ENCODE assay signal across 1 cellular context in the genomic region with DNA sequence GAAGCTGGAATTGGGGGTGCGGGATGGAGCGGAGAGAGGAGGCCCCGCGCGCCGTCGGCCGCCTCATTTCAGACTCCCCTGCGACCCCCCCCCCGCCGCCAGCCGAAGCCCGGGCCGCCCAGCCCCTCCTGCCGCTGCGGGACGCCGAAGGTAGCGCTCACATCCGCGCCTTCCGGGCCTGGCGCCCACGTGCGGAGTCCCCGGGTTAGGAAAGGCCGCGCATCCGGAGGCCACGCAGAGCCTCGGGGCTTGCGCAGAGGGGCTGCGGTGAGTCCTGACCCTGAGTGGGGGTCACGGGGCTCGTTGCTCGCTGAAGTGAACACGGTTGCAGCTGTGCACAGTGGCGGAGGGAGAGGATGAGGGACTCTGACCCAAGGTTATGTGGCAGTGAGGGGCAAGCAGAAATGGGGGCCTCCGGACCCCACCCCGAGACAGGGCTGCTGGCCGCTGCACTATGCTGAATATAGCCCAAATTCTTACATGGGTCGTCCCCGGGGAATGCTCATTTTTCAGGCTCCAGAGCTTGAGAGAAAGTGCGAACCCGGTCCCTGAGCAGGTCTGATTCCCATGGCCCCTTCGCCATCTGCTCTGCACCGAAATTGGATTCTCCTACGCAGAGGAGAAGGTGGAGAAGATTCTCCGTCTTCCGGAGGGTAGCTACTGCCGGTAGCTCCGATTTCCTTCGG.
TF ChIP-seq lines count a peak whose summit lies in the region.

No MANE protein-coding gene starts in this region.

TF ChIP-seq in K562, 482 proteins besides CTCF, POLR2A, EP300 and RAD21 (continued from another document and continues in another):
- TF ChIP-seq PATZ1 (CRISPR knock-in tag; IDR thresholded peaks at IDR 0.05; ENCODE audit: borderline replicate concordance) (no peak), ZNF699 (CRISPR knock-in tag; IDR thresholded peaks at IDR 0.05; ENCODE audit: insufficient replicate concordance) (no peak), FOXP4 (CRISPR knock-in tag; IDR thresholded peaks at IDR 0.05; ENCODE audit: borderline replicate concordance) (no peak), ZNF274 (IDR thresholded peaks at IDR 0.05; ENCODE audit: borderline replicate concordance, low read depth, low read length) (no peak), PHTF2 (CRISPR knock-in tag; IDR thresholded peaks at IDR 0.05) (no peak), KLF10 (CRISPR knock-in tag; IDR thresholded peaks at IDR 0.05) (no peak), BHLHE40 (IDR thresholded peaks at IDR 0.05; ENCODE audit: low read length) (peak; percentile 64), ARID3B (CRISPR knock-in tag; IDR thresholded peaks at IDR 0.05; ENCODE audit: borderline replicate concordance) (0 out of 2 replicates have a peak, but pooled peaks have one; percentile 61), GATA2 (CRISPR knock-in tag; IDR thresholded peaks at IDR 0.05) (no peak), MECOM (CRISPR knock-in tag; IDR thresholded peaks at IDR 0.05) (0 out of 2 replicates have a peak, but pooled peaks have one; percentile 22), ATF1 (CRISPR knock-in tag; IDR thresholded peaks at IDR 0.05) (no peak), ATF1 (tag; IDR thresholded peaks at IDR 0.05) (no peak), CC2D1A (IDR thresholded peaks at IDR 0.05) (no peak), ZNF431 (CRISPR knock-in tag; IDR thresholded peaks at IDR 0.05) (peak; percentile 68), ARID2 (IDR thresholded peaks at IDR 0.05) (no peak; the same call in 1 of the 2 replicates), GTF2E2 (tag; IDR thresholded peaks at IDR 0.05) (no peak), ZNF57 (CRISPR knock-in tag; IDR thresholded peaks at IDR 0.05) (no peak), MNT (conservative IDR thresholded peaks at IDR 0.05) (peak; percentile 81 to 93), TEAD4 (IDR thresholded peaks at IDR 0.05; ENCODE audit: low read length) (no peak), TEAD4 (CRISPR knock-in tag; IDR thresholded peaks at IDR 0.05; ENCODE audit: borderline replicate concordance) (peak; percentile 64; the same call in 1 of the 2 replicates), ZNF175 (CRISPR knock-in tag; IDR thresholded peaks at IDR 0.05; ENCODE audit: low read depth) (no peak), ZNF644 (tag; IDR thresholded peaks at IDR 0.05; ENCODE audit: low read depth) (no peak), ELF4 (CRISPR knock-in tag; IDR thresholded peaks at IDR 0.05) (0 out of 2 replicates have a peak, but pooled peaks have one; percentile 49), BCOR (IDR thresholded peaks at IDR 0.05) (no peak), SUPT5H (IDR thresholded peaks at IDR 0.05) (no peak), ZBTB11 (CRISPR knock-in tag; IDR thresholded peaks at IDR 0.05) (peak in 1 of 3 experiments; percentile 69; a peak in 2 of 6 replicates), ZNF408 (CRISPR knock-in tag; IDR thresholded peaks at IDR 0.05; ENCODE audit: low read depth) (no peak)
- TF ChIP-seq, protein P1, sequence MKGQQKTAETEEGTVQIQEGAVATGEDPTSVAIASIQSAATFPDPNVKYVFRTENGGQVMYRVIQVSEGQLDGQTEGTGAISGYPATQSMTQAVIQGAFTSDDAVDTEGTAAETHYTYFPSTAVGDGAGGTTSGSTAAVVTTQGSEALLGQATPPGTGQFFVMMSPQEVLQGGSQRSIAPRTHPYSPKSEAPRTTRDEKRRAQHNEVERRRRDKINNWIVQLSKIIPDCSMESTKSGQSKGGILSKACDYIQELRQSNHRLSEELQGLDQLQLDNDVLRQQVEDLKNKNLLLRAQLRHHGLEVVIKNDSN (CRISPR knock-in tag; IDR thresholded peaks at IDR 0.05): peak; percentile 80
- TF ChIP-seq, protein P2, sequence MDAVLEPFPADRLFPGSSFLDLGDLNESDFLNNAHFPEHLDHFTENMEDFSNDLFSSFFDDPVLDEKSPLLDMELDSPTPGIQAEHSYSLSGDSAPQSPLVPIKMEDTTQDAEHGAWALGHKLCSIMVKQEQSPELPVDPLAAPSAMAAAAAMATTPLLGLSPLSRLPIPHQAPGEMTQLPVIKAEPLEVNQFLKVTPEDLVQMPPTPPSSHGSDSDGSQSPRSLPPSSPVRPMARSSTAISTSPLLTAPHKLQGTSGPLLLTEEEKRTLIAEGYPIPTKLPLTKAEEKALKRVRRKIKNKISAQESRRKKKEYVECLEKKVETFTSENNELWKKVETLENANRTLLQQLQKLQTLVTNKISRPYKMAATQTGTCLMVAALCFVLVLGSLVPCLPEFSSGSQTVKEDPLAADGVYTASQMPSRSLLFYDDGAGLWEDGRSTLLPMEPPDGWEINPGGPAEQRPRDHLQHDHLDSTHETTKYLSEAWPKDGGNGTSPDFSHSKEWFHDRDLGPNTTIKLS (IDR thresholded peaks at IDR 0.05; ENCODE audit: borderline replicate concordance, low read depth): 0 out of 2 replicates have a peak, but pooled peaks have one; percentile 16
- TF ChIP-seq, protein P3, sequence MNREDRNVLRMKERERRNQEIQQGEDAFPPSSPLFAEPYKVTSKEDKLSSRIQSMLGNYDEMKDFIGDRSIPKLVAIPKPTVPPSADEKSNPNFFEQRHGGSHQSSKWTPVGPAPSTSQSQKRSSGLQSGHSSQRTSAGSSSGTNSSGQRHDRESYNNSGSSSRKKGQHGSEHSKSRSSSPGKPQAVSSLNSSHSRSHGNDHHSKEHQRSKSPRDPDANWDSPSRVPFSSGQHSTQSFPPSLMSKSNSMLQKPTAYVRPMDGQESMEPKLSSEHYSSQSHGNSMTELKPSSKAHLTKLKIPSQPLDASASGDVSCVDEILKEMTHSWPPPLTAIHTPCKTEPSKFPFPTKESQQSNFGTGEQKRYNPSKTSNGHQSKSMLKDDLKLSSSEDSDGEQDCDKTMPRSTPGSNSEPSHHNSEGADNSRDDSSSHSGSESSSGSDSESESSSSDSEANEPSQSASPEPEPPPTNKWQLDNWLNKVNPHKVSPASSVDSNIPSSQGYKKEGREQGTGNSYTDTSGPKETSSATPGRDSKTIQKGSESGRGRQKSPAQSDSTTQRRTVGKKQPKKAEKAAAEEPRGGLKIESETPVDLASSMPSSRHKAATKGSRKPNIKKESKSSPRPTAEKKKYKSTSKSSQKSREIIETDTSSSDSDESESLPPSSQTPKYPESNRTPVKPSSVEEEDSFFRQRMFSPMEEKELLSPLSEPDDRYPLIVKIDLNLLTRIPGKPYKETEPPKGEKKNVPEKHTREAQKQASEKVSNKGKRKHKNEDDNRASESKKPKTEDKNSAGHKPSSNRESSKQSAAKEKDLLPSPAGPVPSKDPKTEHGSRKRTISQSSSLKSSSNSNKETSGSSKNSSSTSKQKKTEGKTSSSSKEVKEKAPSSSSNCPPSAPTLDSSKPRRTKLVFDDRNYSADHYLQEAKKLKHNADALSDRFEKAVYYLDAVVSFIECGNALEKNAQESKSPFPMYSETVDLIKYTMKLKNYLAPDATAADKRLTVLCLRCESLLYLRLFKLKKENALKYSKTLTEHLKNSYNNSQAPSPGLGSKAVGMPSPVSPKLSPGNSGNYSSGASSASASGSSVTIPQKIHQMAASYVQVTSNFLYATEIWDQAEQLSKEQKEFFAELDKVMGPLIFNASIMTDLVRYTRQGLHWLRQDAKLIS (CRISPR knock-in tag; IDR thresholded peaks at IDR 0.05): peak; percentile 79; the same call in 1 of the 2 replicates
- TF ChIP-seq, protein P4, sequence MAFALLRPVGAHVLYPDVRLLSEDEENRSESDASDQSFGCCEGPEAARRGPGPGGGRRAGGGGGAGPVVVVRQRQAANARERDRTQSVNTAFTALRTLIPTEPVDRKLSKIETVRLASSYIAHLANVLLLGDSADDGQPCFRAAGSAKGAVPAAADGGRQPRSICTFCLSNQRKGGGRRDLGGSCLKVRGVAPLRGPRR (CRISPR knock-in tag; IDR thresholded peaks at IDR 0.05): no peak
- TF ChIP-seq, protein P5, sequence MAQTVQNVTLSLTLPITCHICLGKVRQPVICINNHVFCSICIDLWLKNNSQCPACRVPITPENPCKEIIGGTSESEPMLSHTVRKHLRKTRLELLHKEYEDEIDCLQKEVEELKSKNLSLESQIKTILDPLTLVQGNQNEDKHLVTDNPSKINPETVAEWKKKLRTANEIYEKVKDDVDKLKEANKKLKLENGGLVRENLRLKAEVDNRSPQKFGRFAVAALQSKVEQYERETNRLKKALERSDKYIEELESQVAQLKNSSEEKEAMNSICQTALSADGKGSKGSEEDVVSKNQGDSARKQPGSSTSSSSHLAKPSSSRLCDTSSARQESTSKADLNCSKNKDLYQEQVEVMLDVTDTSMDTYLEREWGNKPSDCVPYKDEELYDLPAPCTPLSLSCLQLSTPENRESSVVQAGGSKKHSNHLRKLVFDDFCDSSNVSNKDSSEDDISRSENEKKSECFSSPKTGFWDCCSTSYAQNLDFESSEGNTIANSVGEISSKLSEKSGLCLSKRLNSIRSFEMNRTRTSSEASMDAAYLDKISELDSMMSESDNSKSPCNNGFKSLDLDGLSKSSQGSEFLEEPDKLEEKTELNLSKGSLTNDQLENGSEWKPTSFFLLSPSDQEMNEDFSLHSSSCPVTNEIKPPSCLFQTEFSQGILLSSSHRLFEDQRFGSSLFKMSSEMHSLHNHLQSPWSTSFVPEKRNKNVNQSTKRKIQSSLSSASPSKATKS (CRISPR knock-in tag; IDR thresholded peaks at IDR 0.05): no peak
- TF ChIP-seq, protein P6, sequence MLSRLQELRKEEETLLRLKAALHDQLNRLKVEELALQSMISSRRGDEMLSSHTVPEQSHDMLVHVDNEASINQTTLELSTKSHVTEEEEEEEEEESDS (CRISPR knock-in tag; IDR thresholded peaks at IDR 0.05): no peak
